8 cellular contexts compared by ENCODE assay signal in the genomic region with DNA sequence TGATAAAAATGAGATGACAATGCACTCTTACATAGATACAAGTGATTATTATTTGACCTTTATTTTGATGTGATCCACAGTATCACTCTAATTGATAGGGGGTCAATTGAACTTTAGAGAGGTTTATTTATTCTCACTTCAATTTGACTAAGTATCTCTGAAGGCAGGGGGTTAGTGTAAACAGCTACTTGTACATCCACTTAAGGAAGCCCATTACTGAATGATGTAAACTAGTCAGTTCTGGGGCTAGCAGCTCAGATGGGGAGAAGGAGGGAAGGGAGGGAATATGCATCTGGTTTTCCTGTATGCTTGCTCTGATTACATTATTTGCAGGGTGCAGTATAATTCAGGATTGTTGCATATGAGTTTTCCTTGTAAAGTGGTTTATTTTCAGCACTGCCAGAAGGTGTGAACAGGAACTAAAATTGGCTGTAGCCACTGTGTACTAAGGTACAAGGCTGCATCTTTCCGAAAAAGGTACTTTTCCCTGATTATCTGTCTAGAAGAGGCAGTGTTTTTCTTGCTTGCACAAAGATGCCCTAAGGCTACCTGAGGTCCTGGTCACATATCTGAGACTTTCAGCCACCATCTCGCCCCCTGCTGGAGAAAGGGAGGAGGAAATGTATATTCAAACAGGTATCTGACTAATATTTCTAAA. TPM values are rescaled to one million over a fixed set of nuclear protein-coding genes. Genes with fewer than 3 reads are reported as not detected.
DNase-seq lines count a peak whose midpoint lies in the region; ATAC-seq, FAIRE-seq and TF ChIP-seq lines count a peak whose summit lies in the region.

No MANE protein-coding gene starts in this region.

- FAIRE-seq in endothelial cell of umbilical vein (lab: Jason Lieb, UNC), result peak; percentile 37

- peaks cover 2% of the 10 kb centered on the region for H3K9me3 Mint-ChIP-seq in neural progenitor cell

- H3K27me3 ChIP-seq in endothelial cell of umbilical vein (ENCODE audit: control insufficient read depth in 2 of 2, insufficient read depth in 2 of 2, low read length in 2 of 2) (no peaks in the 10 kb centered on the region), neural progenitor cell (no peaks in the 10 kb centered on the region), sigmoid colon (no peaks in the 10 kb centered on the region)

- peaks cover 9% of the 10 kb centered on the region for H3K79me2 ChIP-seq in endothelial cell of umbilical vein (ENCODE audit: control insufficient read depth, insufficient read depth, low read length)
- H3K79me2 ChIP-seq in neural progenitor cell (ENCODE audit: low read depth), result peaks cover 34% of the 10 kb centered on the region

- H3K4me3 ChIP-seq in endothelial cell of umbilical vein (replicated peaks in 1 of 3; ENCODE audit: insufficient read depth in 1 of 3, low read depth in 1 of 3, low read length in 3 of 3) (no peak overlapping the region), neural progenitor cell (no peak overlapping the region), sigmoid colon (no peak overlapping the region)

- intact Hi-C loops in endothelial cell of umbilical vein (cut with micrococcal nuclease) (loop anchor here (2.0 to 5.0 kb wide), 3 partner anchors 58 to 486 kb away; no protein-coding TSS in a partner anchor), sigmoid colon (cut with DNase I) (no loop called here)

- CTCF ChIA-PET in endothelial cell of umbilical vein (lab: Charles Lee), result interaction anchor here (0.7 to 2.1 kb wide), 17 partner anchors 12 to 255 kb away, joined by 3 to 10 read pairs (median 4); no protein-coding TSS in a partner anchor

- no peaks in the 10 kb centered on the region for H3K4me1 Mint-ChIP-seq in neural progenitor cell

- peaks cover 19% of the 10 kb centered on the region for H3K36me3 Mint-ChIP-seq in neural progenitor cell

- no peak overlapping the region for H3K27ac Mint-ChIP-seq in neural progenitor cell

- H2AFZ ChIP-seq in endothelial cell of umbilical vein (ENCODE audit: low read depth, low read length), result no peak overlapping the region
- no peak overlapping the region for H2AFZ ChIP-seq in neural progenitor cell (replicated peaks)

- H3K4me1 ChIP-seq in endothelial cell of umbilical vein (ENCODE audit: control insufficient read depth, extremely low read depth, insufficient read depth, low read length), result peaks cover 2% of the 10 kb centered on the region
- no peaks in the 10 kb centered on the region for H3K4me1 ChIP-seq in neural progenitor cell
- H3K4me1 ChIP-seq in sigmoid colon, result peaks cover 0 to 68% (median 56%) of the 10 kb centered on the region in 4 donors

- TF ChIP-seq EP300 in sigmoid colon (IDR thresholded peaks at IDR 0.05), result no peak

- TF ChIP-seq CTCF in LNCAP (IDR thresholded peaks at IDR 0.05) (peak; percentile 71), endothelial cell of umbilical vein (IDR thresholded peaks at IDR 0.05; ENCODE audit: extremely low read depth in 1 of 2, insufficient read depth in 1 of 2, low read depth in 1 of 2, low read length in 2 of 2) (peak; percentile 60 to 67), neural progenitor cell (IDR thresholded peaks at IDR 0.05) (peak; percentile 93), sigmoid colon (IDR thresholded peaks at IDR 0.05) (peak in 2 of 4 experiments; percentile 27 to 44)

- H3K4me2 ChIP-seq in endothelial cell of umbilical vein (ENCODE audit: insufficient read depth, low read length), result no peak overlapping the region
- H3K4me2 ChIP-seq in neural progenitor cell, result no peak overlapping the region

- H3K27ac ChIP-seq in endothelial cell of umbilical vein (ENCODE audit: insufficient read depth, low read depth, low read length) (no peak overlapping the region), neural progenitor cell (no peak overlapping the region), sigmoid colon (peak overlapping the region in 1 of 4 donors; percentile 69)

- peak; percentile 19 for DNase-seq in NK-92 treated with Interleukin-12 subunit alpha and Interleukin-12 subunit beta, amount 100 ng/mL, for 24 hours (lab: John Stamatoyannopoulos, UW)
- DNase-seq in NK-92 (lab: John Stamatoyannopoulos, UW; ENCODE audit: unreplicated experiment) (no peak), endothelial cell of umbilical vein (ENCODE audit: low read depth, low spot score) (peak; percentile 70), neural progenitor cell (ENCODE audit: low spot score) (peak; percentile 72), sigmoid colon (no peak)
- peak; percentile 53 for DNase-seq in activated CD4-positive, alpha-beta T cell treated with anti-CD3 and anti-CD28 coated beads for 48 hours

- TF ChIP-seq POLR2A in endothelial cell of umbilical vein (IDR thresholded peaks at IDR 0.05; ENCODE audit: low read depth, low read length) (no peak), sigmoid colon (IDR thresholded peaks at IDR 0.05) (no peak)

- BruUV-seq in endothelial cell of umbilical vein (replicated peaks; lab: Mats Ljungman, UMichigan), result no TSS peak

- no peak for ATAC-seq in HG03025 (IDR thresholded peaks at IDR 0.05; ENCODE audit: low FRiP score, unreplicated experiment)

- no peaks in the 10 kb centered on the region for H3F3A ChIP-seq in neural progenitor cell (ENCODE audit: low read depth)

- H3K27me3 Mint-ChIP-seq in neural progenitor cell (ENCODE audit: insufficient read depth, low read depth), result no peaks in the 10 kb centered on the region

- H3K9ac ChIP-seq in endothelial cell of umbilical vein (replicated peaks; ENCODE audit: extremely low read depth, insufficient read depth, low read length), result no peak overlapping the region
- no peak overlapping the region for H3K9ac ChIP-seq in neural progenitor cell

- H3K4me3 Mint-ChIP-seq in neural progenitor cell, result no peak overlapping the region

- dilution Hi-C loops in endothelial cell of umbilical vein (cut with MboI; ENCODE audit: extremely low pct_ligation_motif_present, low sequenced_read_pairs), result no loop called here

- 54 to 61% methylated on average over 2 of the region's 2 CpGs for WGBS in sigmoid colon, 2 donors

- no peaks in the 10 kb centered on the region for H4K20me1 ChIP-seq in endothelial cell of umbilical vein (replicated peaks; ENCODE audit: control insufficient read depth, extremely low read depth, insufficient read depth, low read length)
- H4K20me1 ChIP-seq in neural progenitor cell (ENCODE audit: low read depth), result no peaks in the 10 kb centered on the region

- H3K36me3 ChIP-seq in endothelial cell of umbilical vein (ENCODE audit: control insufficient read depth in 2 of 2, extremely low read depth in 1 of 2, insufficient read depth in 2 of 2, low read length in 2 of 2) (no peaks in the 10 kb centered on the region), neural progenitor cell (peaks cover 7% of the 10 kb centered on the region), sigmoid colon (no peaks in the 10 kb centered on the region)

- H3K9me1 ChIP-seq in endothelial cell of umbilical vein (replicated peaks; ENCODE audit: control insufficient read depth, extremely low read depth, insufficient read depth, low read length), result no peaks in the 10 kb centered on the region

- POLR2A ChIA-PET in endothelial cell of umbilical vein (lab: Charles Lee), result interaction anchor here (0.7 kb wide), 1 partner anchor 20 kb away, joined by 4 read pairs; no protein-coding TSS in a partner anchor

- H3K9me3 ChIP-seq in endothelial cell of umbilical vein (replicated peaks; ENCODE audit: control insufficient read depth, insufficient read depth, low read length), result no peaks in the 10 kb centered on the region
- H3K9me3 ChIP-seq in neural progenitor cell (ENCODE audit: low read depth), result no peaks in the 10 kb centered on the region
- H3K9me3 ChIP-seq in sigmoid colon, result no peaks in the 10 kb centered on the region

TF ChIP-seq in endothelial cell of umbilical vein, 7 proteins besides CTCF, POLR2A, EP300 and RAD21:
- TF ChIP-seq MYC (IDR thresholded peaks at IDR 0.05; ENCODE audit: low read depth, low read length), result no peak
- no peak for TF ChIP-seq EZH2 (IDR thresholded peaks at IDR 0.05; ENCODE audit: borderline replicate concordance, low read depth, low read length, severe bottlenecking)
- TF ChIP-seq FOS (IDR thresholded peaks at IDR 0.05; ENCODE audit: borderline replicate concordance, insufficient read depth, low read length), result no peak
- TF ChIP-seq, protein P1, sequence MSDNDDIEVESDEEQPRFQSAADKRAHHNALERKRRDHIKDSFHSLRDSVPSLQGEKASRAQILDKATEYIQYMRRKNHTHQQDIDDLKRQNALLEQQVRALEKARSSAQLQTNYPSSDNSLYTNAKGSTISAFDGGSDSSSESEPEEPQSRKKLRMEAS (IDR thresholded peaks at IDR 0.05; ENCODE audit: insufficient read depth, insufficient read length), result no peak
- no peak for TF ChIP-seq GATA2 (IDR thresholded peaks at IDR 0.05; ENCODE audit: insufficient read depth, insufficient read length, low read depth, low read length)
- no peak for TF ChIP-seq POLR2AphosphoS5 (IDR thresholded peaks at IDR 0.05; ENCODE audit: insufficient read depth, low read depth, low read length)
- no peak for TF ChIP-seq JUN (IDR thresholded peaks at IDR 0.05; ENCODE audit: borderline replicate concordance, insufficient read depth, insufficient read length, low read depth)

RNA-seq across cellular contexts. Expression of a gene that starts 51.2 kb away (rescaled TPM):
- total RNA-seq in endothelial cell of umbilical vein, result 58.0 and 67.1 TPM in 2 replicates
- 52.3 and 56.0 TPM in 2 replicates for polyA plus RNA-seq in endothelial cell of umbilical vein
- polyA plus RNA-seq in endothelial cell of umbilical vein (2011; cell fraction: cytosol; rRNA removed), result 60.4 and 61.2 TPM in 2 replicates
- polyA plus RNA-seq in endothelial cell of umbilical vein (2011; cell fraction: nucleus; rRNA removed), result 55.9 and 69.8 TPM in 2 replicates
- 36.8 and 50.1 TPM in 2 replicates for polyA plus RNA-seq in endothelial cell of umbilical vein (2012)
- polyA minus RNA-seq in endothelial cell of umbilical vein, result 65.2 and 132 TPM in 2 replicates
- polyA minus RNA-seq in endothelial cell of umbilical vein (2011; cell fraction: cytosol; rRNA and poly(A)+ RNA removed), result 99.1 TPM
- polyA minus RNA-seq in endothelial cell of umbilical vein (2011; cell fraction: nucleus; rRNA and poly(A)+ RNA removed), result 54.7 and 79.2 TPM in 2 replicates
- 122 and 154 TPM in 2 replicates for total RNA-seq in neural progenitor cell (ENCODE audit: low replicate concordance)
- total RNA-seq in sigmoid colon, result 10 to 100 TPM; 44.8 to 64.0 (median 49.6) TPM
- 10 to 100 TPM; 23.1 to 38.2 (median 23.4) TPM for polyA plus RNA-seq in sigmoid colon

RNA-seq across cellular contexts. Expression of a gene that starts 51.3 kb away (rescaled TPM):
- 6.2 and 6.7 TPM in 2 replicates for total RNA-seq in endothelial cell of umbilical vein
- polyA plus RNA-seq in endothelial cell of umbilical vein, result 4.1 and 4.3 TPM in 2 replicates
- 5.0 and 5.2 TPM in 2 replicates for polyA plus RNA-seq in endothelial cell of umbilical vein (2011; cell fraction: cytosol; rRNA removed)
- polyA plus RNA-seq in endothelial cell of umbilical vein (2011; cell fraction: nucleus; rRNA removed), result 9.5 and 11.7 TPM in 2 replicates
- polyA plus RNA-seq in endothelial cell of umbilical vein (2012), result 6.0 and 7.7 TPM in 2 replicates
- 4.6 and 7.2 TPM in 2 replicates for polyA minus RNA-seq in endothelial cell of umbilical vein
- 8.9 TPM for polyA minus RNA-seq in endothelial cell of umbilical vein (2011; cell fraction: cytosol; rRNA and poly(A)+ RNA removed)
- polyA minus RNA-seq in endothelial cell of umbilical vein (2011; cell fraction: nucleus; rRNA and poly(A)+ RNA removed), result 4.7 and 7.7 TPM in 2 replicates
- 13.7 and 13.8 TPM in 2 replicates for total RNA-seq in neural progenitor cell (ENCODE audit: low replicate concordance)
- total RNA-seq in sigmoid colon, result 10 to 100 TPM in 1 of 4 donors, 1 to 10 TPM in 3; 5.4 to 12.7 (median 6.0) TPM
- 1 to 10 TPM in 2 of 3 donors, under 1 TPM in 1; 0.60 to 3.5 (median 1.2) TPM for polyA plus RNA-seq in sigmoid colon

Comparison
In these comparisons a context has a peak if more than half of its experiments do, and no peak if none do; other contexts are left out.
1. DNase-seq: peak in NK-92 treated with Interleukin-12 subunit alpha and Interleukin-12 subunit beta, amount 100 ng/mL, for 24 hours (single experiment), activated CD4-positive, alpha-beta T cell treated with anti-CD3 and anti-CD28 coated beads for 48 hours (single experiment), endothelial cell of umbilical vein (single experiment) and neural progenitor cell (single experiment); none in NK-92 (single experiment) and sigmoid colon (single experiment).